In the genomic region with DNA sequence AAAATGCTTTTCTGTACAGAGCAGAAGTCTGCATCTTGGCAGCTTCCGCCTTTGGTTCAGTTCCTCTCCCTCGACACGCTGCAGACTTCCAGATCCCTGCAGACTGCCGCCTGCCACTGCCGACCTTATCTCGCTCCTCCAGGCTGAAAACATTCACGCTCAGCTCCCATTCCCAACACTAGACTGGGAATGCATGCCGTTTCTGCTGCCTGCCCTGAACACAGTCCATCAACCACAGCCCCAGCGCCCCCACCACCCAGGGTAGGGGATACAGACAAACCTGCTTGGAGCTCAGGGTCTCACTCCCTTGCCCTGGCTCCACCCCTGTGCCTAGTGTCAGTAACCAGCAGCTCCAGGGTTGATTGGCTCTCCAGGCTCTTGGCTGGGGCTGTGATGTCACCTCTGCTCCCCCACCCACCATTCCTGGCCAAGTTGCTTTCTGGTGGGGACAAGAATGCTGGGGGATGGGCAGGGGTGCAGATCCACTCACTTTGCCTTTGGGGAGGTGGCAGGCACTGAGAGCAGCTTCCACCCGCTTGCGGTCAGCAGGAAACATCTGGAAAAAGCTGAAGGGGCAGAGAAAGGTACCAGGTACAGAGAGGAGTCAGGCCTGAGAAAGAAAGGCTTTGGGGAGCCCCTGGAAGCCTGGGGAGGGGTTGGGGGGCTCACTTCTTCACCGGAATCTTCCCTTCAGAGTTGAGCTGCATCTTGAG, we compare ENCODE assay signal across 1 cellular context.
TF ChIP-seq lines count a peak whose summit lies in the region.

No MANE protein-coding gene starts in this region.

TF ChIP-seq in WTC11, 78 proteins besides CTCF, POLR2A, EP300 and RAD21 (continued from another document):
- TF ChIP-seq SMAD4 (CRISPR knock-in tag; IDR thresholded peaks at IDR 0.05) (no peak), FOXP1 (CRISPR knock-in tag; IDR thresholded peaks at IDR 0.05; ENCODE audit: borderline replicate concordance) (peak; percentile 42; the same call in 1 of the 2 replicates), ETV6 (CRISPR knock-in tag; IDR thresholded peaks at IDR 0.05) (no peak), SP1 (CRISPR knock-in tag; conservative IDR thresholded peaks at IDR 0.05) (0 out of 2 replicates have a peak, but pooled peaks have one; percentile 29), GTF2I (CRISPR knock-in tag; conservative IDR thresholded peaks at IDR 0.05) (0 out of 2 replicates have a peak, but pooled peaks have one; percentile 3), IRF2 (CRISPR knock-in tag; IDR thresholded peaks at IDR 0.05; ENCODE audit: borderline replicate concordance, low read depth) (no peak), TEAD1 (CRISPR knock-in tag; IDR thresholded peaks at IDR 0.05) (0 out of 2 replicates have a peak, but pooled peaks have one; percentile 25), NFYB (CRISPR knock-in tag; conservative IDR thresholded peaks at IDR 0.05; ENCODE audit: low read depth) (0 out of 2 replicates have a peak, but pooled peaks have one; percentile 19)
- TF ChIP-seq, protein P1, sequence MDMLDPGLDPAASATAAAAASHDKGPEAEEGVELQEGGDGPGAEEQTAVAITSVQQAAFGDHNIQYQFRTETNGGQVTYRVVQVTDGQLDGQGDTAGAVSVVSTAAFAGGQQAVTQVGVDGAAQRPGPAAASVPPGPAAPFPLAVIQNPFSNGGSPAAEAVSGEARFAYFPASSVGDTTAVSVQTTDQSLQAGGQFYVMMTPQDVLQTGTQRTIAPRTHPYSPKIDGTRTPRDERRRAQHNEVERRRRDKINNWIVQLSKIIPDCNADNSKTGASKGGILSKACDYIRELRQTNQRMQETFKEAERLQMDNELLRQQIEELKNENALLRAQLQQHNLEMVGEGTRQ (CRISPR knock-in tag; IDR thresholded peaks at IDR 0.05): no peak
- TF ChIP-seq, protein P2, sequence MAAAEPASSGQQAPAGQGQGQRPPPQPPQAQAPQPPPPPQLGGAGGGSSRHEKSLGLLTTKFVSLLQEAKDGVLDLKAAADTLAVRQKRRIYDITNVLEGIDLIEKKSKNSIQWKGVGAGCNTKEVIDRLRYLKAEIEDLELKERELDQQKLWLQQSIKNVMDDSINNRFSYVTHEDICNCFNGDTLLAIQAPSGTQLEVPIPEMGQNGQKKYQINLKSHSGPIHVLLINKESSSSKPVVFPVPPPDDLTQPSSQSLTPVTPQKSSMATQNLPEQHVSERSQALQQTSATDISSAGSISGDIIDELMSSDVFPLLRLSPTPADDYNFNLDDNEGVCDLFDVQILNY (CRISPR knock-in tag; IDR thresholded peaks at IDR 0.05): no peak
